Comparison of ENCODE assay signal across 11 cellular contexts in genomic region chr4:2393353-2394270, GRCh38. TPM values are rescaled to one million over a fixed set of nuclear protein-coding genes. Genes with fewer than 3 reads are reported as not detected.
DNase-seq lines count a peak whose midpoint lies in the region; ATAC-seq and TF ChIP-seq lines count a peak whose summit lies in the region.
"Had no signal": no experiment of that assay in that cellular context is flagged by ENCODE, and none has a peak within 500 bp of the region (broad histone marks: within the 10 kb centered on the region; RNA-seq: fewer than 3 reads in every experiment).

No MANE protein-coding gene starts in this region.

- no peak overlapping the region for H3K27ac ChIP-seq in ACC112 (ENCODE audit: low read depth, low read length)
- H3K27ac ChIP-seq in lower lobe of right lung = no peak overlapping the region
- H3K27ac ChIP-seq: KMS-11 had no signal

- H3K9me3 ChIP-seq in adipocyte (ENCODE audit: control insufficient read depth, low read length) (no peaks in the 10 kb centered on the region), lower lobe of right lung (no peaks in the 10 kb centered on the region)

- H3K36me3 ChIP-seq in ACC112 (ENCODE audit: insufficient read depth, low read length) (no peaks in the 10 kb centered on the region), adipocyte (ENCODE audit: control insufficient read depth, insufficient read depth, low read length, severe bottlenecking) (no peaks in the 10 kb centered on the region), lower lobe of right lung (no peaks in the 10 kb centered on the region)

- ATAC-seq in GM21786 (IDR thresholded peaks at IDR 0.05; ENCODE audit: unreplicated experiment) (peak; percentile 69), lower lobe of right lung (peak; percentile 63 to 69), HG03565 (IDR thresholded peaks at IDR 0.05; ENCODE audit: unreplicated experiment) (no peak)

- DNase-seq in adipocyte (ENCODE audit: low read depth) (no peak), lower lobe of right lung (no peak), NCI-H1694 (lab: John Stamatoyannopoulos, UW) (no peak), SW480 (ENCODE audit: low spot score) (no peak), NCI-H2107 (lab: John Stamatoyannopoulos, UW) (no peak)

- peak; percentile 4 for TF ChIP-seq CTCF in lower lobe of right lung (IDR thresholded peaks at IDR 0.05)

- H3K79me2 ChIP-seq in ACC112 (ENCODE audit: control insufficient read depth, insufficient read depth, low read length, unreplicated experiment) = no peaks in the 10 kb centered on the region

- H3K27me3 ChIP-seq in ACC112 (ENCODE audit: insufficient read depth, low read length) (no peaks in the 10 kb centered on the region), adipocyte (replicated peaks; ENCODE audit: control insufficient read depth, insufficient read depth, low read length) (peaks cover 14% of the 10 kb centered on the region), lower lobe of right lung (ENCODE audit: low read depth) (no peaks in the 10 kb centered on the region)

- H3K4me3 ChIP-seq in ACC112 (ENCODE audit: low read depth, low read length) (0 out of 2 replicates have a peak overlapping the region, but pooled peaks have one; percentile 25), adipocyte (ENCODE audit: low read length) (peak overlapping the region; percentile 54), lower lobe of right lung (peak overlapping the region; percentile 9)

- H3K9ac ChIP-seq in adipocyte (ENCODE audit: low read length) = no peak overlapping the region
- H3K9ac ChIP-seq: KMS-11 had no signal

- intact Hi-C loops in lower lobe of right lung (cut with DNase I) = no loop called here

- peaks cover 16% of the 10 kb centered on the region for H3K4me1 ChIP-seq in ACC112 (ENCODE audit: control insufficient read depth, insufficient read depth, low read length, unreplicated experiment)
- no peaks in the 10 kb centered on the region for H3K4me1 ChIP-seq in adipocyte (ENCODE audit: control insufficient read depth, insufficient read depth, low read length)
- H3K4me1 ChIP-seq in lower lobe of right lung = peaks cover 13% of the 10 kb centered on the region

- H2AFZ ChIP-seq in ACC112 (ENCODE audit: low read length, unreplicated experiment) = no peak overlapping the region

RNA-seq across cellular contexts. Expression of gene ZFYVE28, which starts 24.8 kb away (rescaled TPM):
- 12.9 TPM for total RNA-seq in lower lobe of right lung

RNA-seq across cellular contexts. Expression of gene CFAP99, which starts 25.1 kb away (rescaled TPM):
- total RNA-seq in lower lobe of right lung = 4.3 TPM
- total RNA-seq: dermis microvascular lymphatic vessel endothelial cell, myocyte had no signal
